ENCODE assay signal across 1 cellular context in the genomic region with DNA sequence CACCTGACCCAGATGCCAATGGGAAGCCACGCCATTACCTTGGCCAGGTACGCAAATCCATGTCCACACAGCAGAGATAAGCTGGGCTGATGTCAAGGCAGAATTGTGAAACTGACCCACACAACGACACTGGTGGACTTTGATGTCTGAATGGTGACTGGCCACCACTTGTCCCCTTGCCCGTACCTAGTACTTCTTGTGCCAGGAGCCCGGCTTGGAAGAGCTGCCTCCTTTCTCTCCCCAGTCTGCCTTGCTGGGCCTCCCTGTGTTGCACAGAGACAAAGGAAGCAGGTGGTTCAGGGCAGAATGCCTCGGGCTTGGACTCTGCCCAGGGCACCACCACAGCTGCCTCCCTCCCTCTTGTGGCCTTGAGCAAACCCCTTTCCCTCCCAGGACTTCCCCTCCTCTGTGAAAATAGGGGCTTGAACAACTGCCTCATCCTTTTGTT.
TF ChIP-seq lines count a peak whose summit lies in the region.

No MANE protein-coding gene starts in this region.

TF ChIP-seq in GM23338, 12 proteins besides CTCF, POLR2A, EP300 and RAD21 (continued from another document):
- TF ChIP-seq REST (IDR thresholded peaks at IDR 0.05; ENCODE audit: unreplicated experiment) (no peak), CREB1 (CRISPR knock-in tag; IDR thresholded peaks at IDR 0.05; ENCODE audit: low read depth) (no peak), EZH2phosphoT487 (IDR thresholded peaks at IDR 0.05; ENCODE audit: unreplicated experiment) (no peak), ZNF462 (CRISPR knock-in tag; IDR thresholded peaks at IDR 0.05) (no peak), EZH2 (IDR thresholded peaks at IDR 0.05; ENCODE audit: low read depth, unreplicated experiment) (no peak), ZNF114 (CRISPR knock-in tag; IDR thresholded peaks at IDR 0.05) (no peak), NANOG (IDR thresholded peaks at IDR 0.05; ENCODE audit: borderline replicate concordance) (no peak), POLR2AphosphoS5 (IDR thresholded peaks at IDR 0.05; ENCODE audit: low read depth) (no peak), ZNF331 (CRISPR knock-in tag; IDR thresholded peaks at IDR 0.05; ENCODE audit: low read depth) (no peak)
